In genomic region chr2:187506416-187506815, GRCh38 we compare ENCODE assay signal across 21 cellular contexts. TPM values are rescaled to one million over a fixed set of nuclear protein-coding genes. Genes with fewer than 3 reads are reported as not detected.
DNase-seq lines count a peak whose midpoint lies in the region; ATAC-seq, FAIRE-seq and TF ChIP-seq lines count a peak whose summit lies in the region.
"Had no signal": no experiment of that assay in that cellular context is flagged by ENCODE, and none has a peak within 500 bp of the region (broad histone marks: within the 10 kb centered on the region; RNA-seq: fewer than 3 reads in every experiment).

No MANE protein-coding gene starts in this region.

- no peak overlapping the region for H3K4me3 ChIP-seq in HepG2 (replicated peaks in 1 of 3; ENCODE audit: insufficient read depth in 1 of 3, low read depth in 2 of 3, low read length in 3 of 3)
- H3K4me3 ChIP-seq in right lobe of liver, result no peak overlapping the region
- H3K4me3 ChIP-seq in astrocyte (ENCODE audit: insufficient read depth, low read depth, low read length), result no peak overlapping the region
- H3K4me3 ChIP-seq: BLaER1, GM12878 had no signal

- H3K27ac ChIP-seq in HepG2 (ENCODE audit: extremely low read length, insufficient read depth, low read length) (no peak overlapping the region), right lobe of liver (no peak overlapping the region), astrocyte (ENCODE audit: low read depth, low read length) (no peak overlapping the region)
- H3K27ac ChIP-seq: 22Rv1, BLaER1 had no signal

- H3K4me3 Mint-ChIP-seq in astrocyte (ENCODE audit: unreplicated experiment), result no peak overlapping the region
- H3K4me3 Mint-ChIP-seq: CD14-positive monocyte; CD4-positive, alpha-beta memory T cell; CD4-positive, CD25-positive, alpha-beta regulatory T cell had no signal

- H3K9ac ChIP-seq in HepG2 (ENCODE audit: insufficient read depth, low read depth, low read length), result no peak overlapping the region
- no peak overlapping the region for H3K9ac ChIP-seq in astrocyte (ENCODE audit: low read length)
- H3K9ac ChIP-seq: BLaER1 had no signal

- H3K79me2 ChIP-seq in HepG2 (ENCODE audit: insufficient read depth, low read length) (peaks cover 79% of the 10 kb centered on the region), astrocyte (ENCODE audit: insufficient read depth, low read length) (no peaks in the 10 kb centered on the region)

- WGBS in HepG2 (ENCODE audit: low lambda C conversion rate), result 91% methylated on average over 3 of the region's 3 CpGs
- 71% methylated on average over 3 of the region's 3 CpGs for WGBS in right lobe of liver (ENCODE audit: insufficient coverage, low coverage, low lambda C conversion rate, missing lambda C conversion rate)

- BruUV-seq in HepG2 (replicated peaks; lab: Mats Ljungman, UMichigan), result no TSS peak

- CTCF ChIA-PET in HepG2 (lab: Yijun Ruan, JAX; ENCODE audit: low intra/inter-chr PET ratio, low total read pairs), result no interaction called here

- POLR2A ChIA-PET in HepG2 (lab: Yijun Ruan, JAX), result interaction anchor here (1.3 to 1.7 kb wide), 2 partner anchors 13 to 44 kb away, joined by 3 to 6 read pairs; no protein-coding TSS in a partner anchor

- H3K27me3 ChIP-seq in HepG2 (ENCODE audit: control insufficient read depth in 1 of 2, insufficient read depth in 2 of 2, low read length in 2 of 2) (no peaks in the 10 kb centered on the region; a peak in 1 of 5 replicates), right lobe of liver (no peaks in the 10 kb centered on the region), astrocyte (ENCODE audit: insufficient read depth, low read length) (no peaks in the 10 kb centered on the region)
- H3K27me3 ChIP-seq: BE2C, BLaER1 had no signal

- no peak for DNase-seq in HepG2 (ENCODE audit: low spot score)
- DNase-seq in right lobe of liver, result no peak
- DNase-seq in astrocyte (ENCODE audit: low read depth), result no peak
- no peak for DNase-seq in KG1 (lab: John Stamatoyannopoulos, UW)
- DNase-seq: ACHN; BE2C; C1 segment of cervical spinal cord; CD4-positive, alpha-beta memory T cell; CD4-positive, CD25-positive, alpha-beta regulatory T cell; CD8-positive, alpha-beta memory T cell; COR-L47; DMS 273 treated with DMSO at 0.1 percent for 48 hours; DMS79 treated with DMSO at 0.1 percent for 48 hours; GDM1 had no signal

- FAIRE-seq in HepG2 (lab: Jason Lieb, UNC) (no peak), astrocyte (lab: Jason Lieb, UNC) (peak; percentile 26)
- FAIRE-seq: GM12878, GM12892, GM18507 had no signal

- H3K9me3 ChIP-seq in HepG2 (ENCODE audit: low read length) (no peaks in the 10 kb centered on the region), right lobe of liver (no peaks in the 10 kb centered on the region), astrocyte (ENCODE audit: insufficient read depth, low read depth, low read length) (no peaks in the 10 kb centered on the region)
- H3K9me3 ChIP-seq: BE2C had no signal

- H3K27ac Mint-ChIP-seq in astrocyte (ENCODE audit: unreplicated experiment), result no peak overlapping the region
- H3K27ac Mint-ChIP-seq: CD14-positive monocyte; CD4-positive, alpha-beta memory T cell; CD4-positive, CD25-positive, alpha-beta regulatory T cell; CD8-positive, alpha-beta memory T cell had no signal

- TF ChIP-seq POLR2A in HepG2 (IDR thresholded peaks at IDR 0.05; ENCODE audit: insufficient read depth in 1 of 2, low read depth in 2 of 2, low read length in 2 of 2) (no peak), right lobe of liver (IDR thresholded peaks at IDR 0.05) (no peak)

- peaks cover 8% of the 10 kb centered on the region for H3K36me3 Mint-ChIP-seq in astrocyte (ENCODE audit: low read depth, unreplicated experiment)
- H3K36me3 Mint-ChIP-seq: CD14-positive monocyte; CD4-positive, alpha-beta memory T cell; CD4-positive, CD25-positive, alpha-beta regulatory T cell; CD8-positive, alpha-beta memory T cell had no signal

- peak overlapping the region; percentile 25; the same call in 1 of the 2 replicates for H3K4me2 ChIP-seq in HepG2 (ENCODE audit: low read depth, low read length)
- no peak overlapping the region for H3K4me2 ChIP-seq in astrocyte (ENCODE audit: low read length)
- H3K4me2 ChIP-seq: BLaER1 had no signal

- H3K4me1 ChIP-seq in HepG2 (ENCODE audit: insufficient read depth, low read length), result peaks cover 98% of the 10 kb centered on the region
- peaks cover 0 to 8% (median 0%) of the 10 kb centered on the region in 4 donors for H3K4me1 ChIP-seq in right lobe of liver
- H3K4me1 ChIP-seq in astrocyte (ENCODE audit: insufficient read depth, low read length), result peaks cover under 1% of the 10 kb centered on the region
- H3K4me1 ChIP-seq: BE2C had no signal

- TF ChIP-seq EP300 in HepG2 (IDR thresholded peaks at IDR 0.05; ENCODE audit: low read depth in 2 of 2, low read length in 2 of 2) (no peak), HepG2 (CRISPR knock-in tag; IDR thresholded peaks at IDR 0.05; ENCODE audit: borderline replicate concordance) (no peak)

- TF ChIP-seq CTCF in HepG2 (CRISPR knock-in tag; IDR thresholded peaks at IDR 0.05), result no peak
- TF ChIP-seq CTCF in right lobe of liver (IDR thresholded peaks at IDR 0.05), result no peak
- no peak for TF ChIP-seq CTCF in astrocyte (IDR thresholded peaks at IDR 0.05; ENCODE audit: insufficient read depth, low read depth, low read length)

- no peak for ATAC-seq in HepG2
- ATAC-seq in right lobe of liver, result no peak
- ATAC-seq in GM21619 (IDR thresholded peaks at IDR 0.05; ENCODE audit: unreplicated experiment), result no peak
- ATAC-seq: GM12878 had no signal

- H2AFZ ChIP-seq in HepG2 (ENCODE audit: low read length), result no peak overlapping the region
- H2AFZ ChIP-seq in astrocyte (ENCODE audit: low read depth, low read length), result no peak overlapping the region

- H4K20me1 ChIP-seq in HepG2 (ENCODE audit: insufficient read depth, low read length) (no peaks in the 10 kb centered on the region), astrocyte (ENCODE audit: insufficient read depth, low read length) (no peaks in the 10 kb centered on the region)
- H4K20me1 ChIP-seq: BLaER1 had no signal

- H3K36me3 ChIP-seq in HepG2 (replicated peaks in 1 of 2; ENCODE audit: control insufficient read depth in 1 of 2, insufficient read depth in 2 of 2, low read length in 2 of 2) (peaks cover 1 to 19% of the 10 kb centered on the region in 2 experiments; a peak in 4 of 5 replicates), right lobe of liver (no peaks in the 10 kb centered on the region), astrocyte (ENCODE audit: insufficient read depth, low read length) (no peaks in the 10 kb centered on the region)
- H3K36me3 ChIP-seq: BE2C, BLaER1 had no signal

- in situ Hi-C loops in HepG2 (cut with HindIII; ENCODE audit: extremely low pct_ligation_motif_present, low pct_unique_long_range_greater_than_20kb), result loop anchor here (5.0 to 10.0 kb wide), 2 partner anchors 36 to 338 kb away; no protein-coding TSS in a partner anchor

- H3K9me3 Mint-ChIP-seq in astrocyte (ENCODE audit: unreplicated experiment), result peaks cover 12% of the 10 kb centered on the region

- H3K4me1 Mint-ChIP-seq in astrocyte (ENCODE audit: low read depth, unreplicated experiment), result peaks cover 4% of the 10 kb centered on the region
- H3K4me1 Mint-ChIP-seq: CD4-positive, alpha-beta memory T cell; CD8-positive, alpha-beta memory T cell had no signal

- no peaks in the 10 kb centered on the region for H3K27me3 Mint-ChIP-seq in astrocyte (ENCODE audit: low read depth, unreplicated experiment)
- H3K27me3 Mint-ChIP-seq: CD4-positive, CD25-positive, alpha-beta regulatory T cell; CD8-positive, alpha-beta memory T cell had no signal

- no peak for TF ChIP-seq RAD21 in HepG2 (CRISPR knock-in tag; IDR thresholded peaks at IDR 0.05)

- intact Hi-C loops in HepG2 (cut with micrococcal nuclease; ENCODE audit: unreplicated experiment), result no loop called here
- intact Hi-C loops in right lobe of liver (cut with DNase I), result no loop called here

RNA-seq across cellular contexts. Expression of gene TFPI, which starts 47.8 kb away (rescaled TPM):
- total RNA-seq in HepG2 (2016; rRNA removed; fragmentation: Illumina TruSeq; extraction: Trizol) (161 and 301 TPM in 2 replicates), right lobe of liver (100 to 1,000 TPM; 145 to 223 (median 189) TPM), astrocyte (52.9 and 56.6 TPM in 2 replicates)
- total RNA-seq in HepG2 (2016; cell fraction: cytosol; rRNA removed; fragmentation: Illumina TruSeq; extraction: Trizol; ENCODE audit: low read depth), result 38.3 and 39.3 TPM in 2 replicates
- total RNA-seq in HepG2 (2016; cell fraction: insoluble cytoplasmic fraction; rRNA removed; fragmentation: Illumina TruSeq; extraction: Trizol), result 172 and 272 TPM in 2 replicates
- 52.0 and 70.0 TPM in 2 replicates for total RNA-seq in HepG2 (2016; cell fraction: membrane; rRNA removed; fragmentation: Illumina TruSeq; extraction: Trizol)
- total RNA-seq in HepG2 (2016; cell fraction: nucleus; rRNA removed; fragmentation: Illumina TruSeq; extraction: Trizol), result 317 and 356 TPM in 2 replicates
- 404 and 436 TPM in 2 replicates for polyA plus RNA-seq in HepG2 (2011; rRNA removed)
- polyA plus RNA-seq in HepG2 (2011; cell fraction: cytosol; rRNA removed), result 141 and 281 TPM in 2 replicates
- 59.5 and 99.9 TPM in 2 replicates for polyA plus RNA-seq in HepG2 (2011; cell fraction: nucleus; rRNA removed)
- 778 and 1,175 TPM in 2 replicates for polyA plus RNA-seq in HepG2 (2012)
- 23.5 and 25.5 TPM in 2 replicates for polyA plus RNA-seq in HepG2 (2016; cell fraction: cytosol; fragmentation: Illumina TruSeq; extraction: Trizol; ENCODE audit: low read depth)
- polyA plus RNA-seq in HepG2 (2016; cell fraction: insoluble cytoplasmic fraction; fragmentation: Illumina TruSeq; extraction: Trizol; ENCODE audit: low read depth), result 122 TPM in 2 replicates
- polyA plus RNA-seq in HepG2 (2016; cell fraction: membrane; fragmentation: Illumina TruSeq; extraction: Trizol; ENCODE audit: low read depth), result 32.9 and 33.4 TPM in 2 replicates
- 310 and 322 TPM in 2 replicates for polyA plus RNA-seq in HepG2 (2016; cell fraction: nucleus; fragmentation: Illumina TruSeq; extraction: Trizol; ENCODE audit: insufficient read depth, low read depth)
- 28.8 and 207 TPM in 2 replicates for polyA minus RNA-seq in HepG2 (2011; rRNA and poly(A)+ RNA removed; ENCODE audit: low replicate concordance)
- 198 and 296 TPM in 2 replicates for polyA minus RNA-seq in HepG2 (2011; cell fraction: cytosol; rRNA and poly(A)+ RNA removed)
- 460 and 590 TPM in 2 replicates for polyA minus RNA-seq in HepG2 (2011; cell fraction: nucleus; rRNA and poly(A)+ RNA removed)
- total RNA-seq: CD4-positive, alpha-beta memory T cell; CD8-positive, alpha-beta memory T cell had no signal
- polyA plus RNA-seq: CD4-positive, alpha-beta memory T cell; CD4-positive, CD25-positive, alpha-beta regulatory T cell; CD8-positive, alpha-beta memory T cell had no signal

RNA-seq across cellular contexts. Expression of gene CALCRL, which starts 58.4 kb away (rescaled TPM):
- 0.02 TPM in 1 of 2 replicates, not detected in the other for total RNA-seq in HepG2 (2016; rRNA removed; fragmentation: Illumina TruSeq; extraction: Trizol)
- total RNA-seq in HepG2 (2016; cell fraction: cytosol; rRNA removed; fragmentation: Illumina TruSeq; extraction: Trizol; ENCODE audit: low read depth), result not detected in 2 replicates
- 0.15 TPM in 1 of 2 replicates, not detected in the other for total RNA-seq in HepG2 (2016; cell fraction: insoluble cytoplasmic fraction; rRNA removed; fragmentation: Illumina TruSeq; extraction: Trizol)
- 0.21 TPM in 1 of 2 replicates, not detected in the other for total RNA-seq in HepG2 (2016; cell fraction: membrane; rRNA removed; fragmentation: Illumina TruSeq; extraction: Trizol)
- total RNA-seq in HepG2 (2016; cell fraction: nucleus; rRNA removed; fragmentation: Illumina TruSeq; extraction: Trizol), result not detected in 2 replicates
- polyA plus RNA-seq in HepG2 (2011; rRNA removed), result 0.18 TPM in 1 of 2 replicates, not detected in the other
- polyA plus RNA-seq in HepG2 (2011; cell fraction: cytosol; rRNA removed), result 0.09 TPM in 1 of 2 replicates, not detected in the other
- 0.03 TPM in 1 of 2 replicates, not detected in the other for polyA plus RNA-seq in HepG2 (2011; cell fraction: nucleus; rRNA removed)
- 0.20 and 0.66 TPM in 2 replicates for polyA plus RNA-seq in HepG2 (2012)
- polyA plus RNA-seq in HepG2 (2016; cell fraction: cytosol; fragmentation: Illumina TruSeq; extraction: Trizol; ENCODE audit: low read depth), result not detected in 2 replicates
- polyA plus RNA-seq in HepG2 (2016; cell fraction: insoluble cytoplasmic fraction; fragmentation: Illumina TruSeq; extraction: Trizol; ENCODE audit: low read depth), result not detected in 2 replicates
- polyA plus RNA-seq in HepG2 (2016; cell fraction: membrane; fragmentation: Illumina TruSeq; extraction: Trizol; ENCODE audit: low read depth), result not detected in 2 replicates
- not detected in 2 replicates for polyA plus RNA-seq in HepG2 (2016; cell fraction: nucleus; fragmentation: Illumina TruSeq; extraction: Trizol; ENCODE audit: insufficient read depth, low read depth)
- polyA minus RNA-seq in HepG2 (2011; rRNA and poly(A)+ RNA removed; ENCODE audit: low replicate concordance), result not detected in 2 replicates
- not detected in 2 replicates for polyA minus RNA-seq in HepG2 (2011; cell fraction: cytosol; rRNA and poly(A)+ RNA removed)
- 0.26 and 0.87 TPM in 2 replicates for polyA minus RNA-seq in HepG2 (2011; cell fraction: nucleus; rRNA and poly(A)+ RNA removed)
- 10 to 100 TPM in 1 of 6 experiments, 1 to 10 TPM in 5; 3.7 to 13.9 (median 8.2) TPM for total RNA-seq in right lobe of liver
- total RNA-seq in astrocyte, result 4.3 and 6.5 TPM in 2 replicates
- total RNA-seq: CD8-positive, alpha-beta memory T cell had no signal
- polyA plus RNA-seq: CD4-positive, alpha-beta memory T cell had no signal
